Comparison of ENCODE assay signal across 19 cellular contexts in genomic region chr7:2154121-2154520, GRCh38.
DNase-seq lines count a peak whose midpoint lies in the region; ATAC-seq and TF ChIP-seq lines count a peak whose summit lies in the region.
"Had no signal": no experiment of that assay in that cellular context is flagged by ENCODE, and none has a peak within 500 bp of the region (broad histone marks: within the 10 kb centered on the region; RNA-seq: fewer than 3 reads in every experiment).

No MANE protein-coding gene starts in this region.

- no peak overlapping the region for H3K18ac ChIP-seq in mesenchymal stem cell (ENCODE audit: low read depth in 1 of 2, low read length in 2 of 2)

- peak; percentile 5 for DNase-seq in SIG-M5 treated with dmso at 0.1 percent for 504 hours (lab: John Stamatoyannopoulos, UW; ENCODE audit: unreplicated experiment)
- DNase-seq in SIG-M5 (lab: John Stamatoyannopoulos, UW): no peak
- DNase-seq in endothelial cell (ENCODE audit: low spot score): no peak
- DNase-seq in aorta: peak; percentile 4 to 16
- DNase-seq in mesenchymal stem cell: no peak
- no peak for DNase-seq in C1 segment of cervical spinal cord (lab: John Stamatoyannopoulos, UW)
- DNase-seq in uterus: no peak
- DNase-seq: DMS 273 treated with DMSO at 0.1 percent for 48 hours, DND-41, NCI-H1417 treated with DMSO at 0.1 percent for 48 hours, NCI-H1930, NCI-H2171, Peyer's patch, SK-N-SH had no signal

- H3K9me2 ChIP-seq in Loucy (replicated peaks; ENCODE audit: low read depth, low read length): no peaks in the 10 kb centered on the region
- H3K9me2 ChIP-seq: SK-N-SH had no signal

- no peak for TF ChIP-seq POLR2A in uterus (IDR thresholded peaks at IDR 0.05)

- no peak overlapping the region for H2AK5ac ChIP-seq in mesenchymal stem cell (ENCODE audit: low read length, severe bottlenecking)

- H3K23ac ChIP-seq in mesenchymal stem cell (ENCODE audit: low read length in 2 of 2): no peak overlapping the region

- TF ChIP-seq CTCF in Loucy (conservative IDR thresholded peaks at IDR 0.05; ENCODE audit: low read length) (0 out of 2 replicates have a peak, but pooled peaks have one; percentile 11), endothelial cell (IDR thresholded peaks at IDR 0.05; ENCODE audit: unreplicated experiment) (no peak), uterus (IDR thresholded peaks at IDR 0.05) (no peak)

- no peaks in the 10 kb centered on the region for H3K9me3 ChIP-seq in Loucy (ENCODE audit: insufficient read depth, low read depth, low read length)
- H3K9me3 ChIP-seq in aorta (ENCODE audit: control insufficient read depth, low read length): no peaks in the 10 kb centered on the region
- no peaks in the 10 kb centered on the region for H3K9me3 ChIP-seq in mesenchymal stem cell (ENCODE audit: control insufficient read depth, low read length)
- H3K9me3 ChIP-seq in uterus: no peaks in the 10 kb centered on the region
- H3K9me3 ChIP-seq: HAP-1, Peyer's patch, SK-N-SH had no signal

- H3K9me3 Mint-ChIP-seq in endothelial cell (ENCODE audit: unreplicated experiment): no peaks in the 10 kb centered on the region

- no peak overlapping the region for H3K4me3 ChIP-seq in Loucy (ENCODE audit: low read length, poor library complexity, severe bottlenecking)
- H3K4me3 ChIP-seq in aorta (ENCODE audit: low read length in 2 of 2): no peak overlapping the region
- no peak overlapping the region for H3K4me3 ChIP-seq in mesenchymal stem cell (ENCODE audit: insufficient read depth in 1 of 2, low read depth in 1 of 2, low read length in 2 of 2)
- H3K4me3 ChIP-seq in uterus: no peak overlapping the region
- H3K4me3 ChIP-seq: HAP-1, Peyer's patch had no signal

- no peak overlapping the region for H2AFZ ChIP-seq in Loucy (ENCODE audit: low read length)
- no peak overlapping the region for H2AFZ ChIP-seq in mesenchymal stem cell (ENCODE audit: low read depth, low read length)

- H3K4me3 Mint-ChIP-seq in endothelial cell (ENCODE audit: unreplicated experiment): no peak overlapping the region

- H3K27me3 ChIP-seq in Loucy (ENCODE audit: insufficient read depth, low read length, poor library complexity, severe bottlenecking): no peaks in the 10 kb centered on the region
- no peaks in the 10 kb centered on the region for H3K27me3 ChIP-seq in aorta (ENCODE audit: control insufficient read depth in 1 of 2, insufficient read depth in 2 of 2, low read length in 1 of 2)
- H3K27me3 ChIP-seq in mesenchymal stem cell (ENCODE audit: control insufficient read depth in 1 of 2, insufficient read depth in 1 of 2, low read length in 2 of 2): no peaks in the 10 kb centered on the region
- no peaks in the 10 kb centered on the region for H3K27me3 ChIP-seq in uterus
- H3K27me3 ChIP-seq: Peyer's patch had no signal

- peak overlapping the region; percentile 2 for H3K27ac Mint-ChIP-seq in endothelial cell (ENCODE audit: unreplicated experiment)

- intact Hi-C loops in aorta (cut with DNase I): no loop called here
- intact Hi-C loops in uterus (cut with DNase I; ENCODE audit: low total_unique reads): no loop called here

- no peaks in the 10 kb centered on the region for H4K20me1 ChIP-seq in Loucy (ENCODE audit: insufficient read depth, low read length, poor library complexity, severe bottlenecking)

- no peak overlapping the region for H2BK120ac ChIP-seq in mesenchymal stem cell (ENCODE audit: low read depth, low read length)

- H3K27ac ChIP-seq in aorta (ENCODE audit: low read depth in 1 of 2, low read length in 2 of 2) (no peak overlapping the region), mesenchymal stem cell (ENCODE audit: low read length, poor library complexity, severe bottlenecking) (no peak overlapping the region), uterus (no peak overlapping the region)
- H3K27ac ChIP-seq: C4-2B, KMS-11, Peyer's patch had no signal

- H3K27me3 Mint-ChIP-seq in endothelial cell (ENCODE audit: unreplicated experiment): peaks cover 6% of the 10 kb centered on the region

- no peak overlapping the region for H2BK5ac ChIP-seq in mesenchymal stem cell (ENCODE audit: low read depth, low read length, poor library complexity, severe bottlenecking)

- 94 to 96% methylated on average over 6 of the region's 6 CpGs for WGBS in aorta, 2 donors
- WGBS in mesenchymal stem cell: 86% methylated on average over 5 of the region's 6 CpGs

- H2BK12ac ChIP-seq in mesenchymal stem cell (ENCODE audit: low read length in 2 of 2): no peak overlapping the region

- H3K9ac ChIP-seq in Loucy (ENCODE audit: low read depth, low read length, poor library complexity, severe bottlenecking): no peak overlapping the region
- no peak overlapping the region for H3K9ac ChIP-seq in mesenchymal stem cell (ENCODE audit: low read length)
- H3K9ac ChIP-seq: KMS-11, SK-N-SH had no signal

- no peak overlapping the region for H4K8ac ChIP-seq in mesenchymal stem cell (ENCODE audit: low read length)

- H4K91ac ChIP-seq in mesenchymal stem cell (ENCODE audit: low read length): no peak overlapping the region

- ATAC-seq in aorta (ENCODE audit: low FRiP score): no peak
- ATAC-seq: Right ventricle myocardium inferior had no signal

- peaks cover 8% of the 10 kb centered on the region for H3K4me1 Mint-ChIP-seq in endothelial cell (ENCODE audit: unreplicated experiment)

- no peaks in the 10 kb centered on the region for H3F3A ChIP-seq in Loucy (ENCODE audit: low read depth)

- H3K4me2 ChIP-seq in Loucy (ENCODE audit: low read depth, low read length, poor library complexity, severe bottlenecking) (no peak overlapping the region), mesenchymal stem cell (ENCODE audit: low read length, poor library complexity, severe bottlenecking) (no peak overlapping the region)
- H3K4me2 ChIP-seq: KMS-11, SK-N-SH had no signal

- peaks cover 6% of the 10 kb centered on the region; the same call in 1 of the 2 replicates for H3K36me3 ChIP-seq in Loucy (ENCODE audit: insufficient read depth, low read length)
- H3K36me3 ChIP-seq in aorta (ENCODE audit: control insufficient read depth in 1 of 2, insufficient read depth in 2 of 2, low read length in 1 of 2): no peaks in the 10 kb centered on the region
- peaks cover 0 to 16% of the 10 kb centered on the region in 2 experiments for H3K36me3 ChIP-seq in mesenchymal stem cell (ENCODE audit: control insufficient read depth in 1 of 2, insufficient read depth in 2 of 2, low read depth in 1 of 2, low read length in 2 of 2)
- H3K36me3 ChIP-seq in uterus: no peaks in the 10 kb centered on the region
- H3K36me3 ChIP-seq: HAP-1 had no signal

- no peak overlapping the region for H3K14ac ChIP-seq in mesenchymal stem cell (ENCODE audit: low read length in 2 of 2)

- no peak overlapping the region for H3K4ac ChIP-seq in mesenchymal stem cell (ENCODE audit: low read depth in 1 of 2, low read length in 2 of 2)

- no peak overlapping the region for H2BK15ac ChIP-seq in mesenchymal stem cell (ENCODE audit: low read depth, poor library complexity, severe bottlenecking)

- peaks cover 5% of the 10 kb centered on the region for H3K36me3 Mint-ChIP-seq in endothelial cell (ENCODE audit: low read depth, unreplicated experiment)

- H3K4me1 ChIP-seq in Loucy (ENCODE audit: insufficient read depth, low read length, poor library complexity, severe bottlenecking) (no peaks in the 10 kb centered on the region), aorta (ENCODE audit: control insufficient read depth in 1 of 2, insufficient read depth in 2 of 2, low read length in 2 of 2) (peaks cover 0 to 2% of the 10 kb centered on the region in 2 donors), mesenchymal stem cell (ENCODE audit: control insufficient read depth, insufficient read depth, low read depth, low read length) (peaks cover 39% of the 10 kb centered on the region), uterus (peaks cover 0 to 5% of the 10 kb centered on the region in 2 donors)

- H3K79me1 ChIP-seq in mesenchymal stem cell (replicated peaks; ENCODE audit: low read length, poor library complexity, severe bottlenecking): peaks cover 38% of the 10 kb centered on the region

- peaks cover 5% of the 10 kb centered on the region; the same call in 1 of the 2 replicates for H3K79me2 ChIP-seq in Loucy (ENCODE audit: insufficient read depth, low read length)

Comparison
In these comparisons a context has a peak if more than half of its experiments do, and no peak if none do; other contexts are left out.
1. DNase-seq: peak in SIG-M5 treated with dmso at 0.1 percent for 504 hours (single experiment) and aorta (2 of 2); none in SIG-M5 (single experiment), endothelial cell (single experiment), mesenchymal stem cell (single experiment), C1 segment of cervical spinal cord (0 of 14) and uterus (0 of 2).